In genomic region chr4:75547647-75548387, GRCh38 we compare ENCODE assay signal across 12 cellular contexts. TPM values are rescaled to one million over a fixed set of nuclear protein-coding genes. Genes with fewer than 3 reads are reported as not detected.
DNase-seq lines count a peak whose midpoint lies in the region; ATAC-seq and TF ChIP-seq lines count a peak whose summit lies in the region.
"Had no signal": no experiment of that assay in that cellular context is flagged by ENCODE, and none has a peak within 500 bp of the region (broad histone marks: within the 10 kb centered on the region; RNA-seq: fewer than 3 reads in every experiment).

No MANE protein-coding gene starts in this region.

- H3K4me1 Mint-ChIP-seq in stimulated activated effector memory CD8-positive, alpha-beta T cell treated with anti-CD3 and anti-CD28 coated beads, Interleukin-12 subunit alpha, Interleukin-12 subunit beta, amount 100 ng/mL, for 72 hours: peaks cover 7% of the 10 kb centered on the region
- H3K4me1 Mint-ChIP-seq: CD8-positive, alpha-beta memory T cell had no signal

- H3K27ac ChIP-seq in colonic mucosa: no peak overlapping the region
- H3K27ac ChIP-seq in left lung: no peak overlapping the region
- H3K27ac ChIP-seq in prostate gland: no peak overlapping the region

- H3K4me1 ChIP-seq in colonic mucosa (no peaks in the 10 kb centered on the region), left lung (no peaks in the 10 kb centered on the region), prostate gland (replicated peaks) (no peaks in the 10 kb centered on the region)

- peaks cover 8% of the 10 kb centered on the region for H3K36me3 Mint-ChIP-seq in stimulated activated effector memory CD8-positive, alpha-beta T cell treated with anti-CD3 and anti-CD28 coated beads, Interleukin-12 subunit alpha, Interleukin-12 subunit beta, amount 100 ng/mL, for 72 hours

- H3K9me3 Mint-ChIP-seq in stimulated activated effector memory CD8-positive, alpha-beta T cell treated with anti-CD3 and anti-CD28 coated beads, Interleukin-12 subunit alpha, Interleukin-12 subunit beta, amount 100 ng/mL, for 72 hours: no peaks in the 10 kb centered on the region
- H3K9me3 Mint-ChIP-seq: CD8-positive, alpha-beta memory T cell had no signal

- DNase-seq in AG10803 (ENCODE audit: low read depth) (peak; percentile 46), HT-29 (ENCODE audit: low spot score) (peak; percentile 43), colonic mucosa (peak; percentile 20), lung microvascular endothelial cell (ENCODE audit: low read depth in 2 of 2) (peak; percentile 16 to 74), left lung (no peak), prostate gland (ENCODE audit: low spot score) (no peak)
- DNase-seq in stimulated activated effector memory CD8-positive, alpha-beta T cell treated with anti-CD3 and anti-CD28 coated beads, Interleukin-12 subunit alpha, Interleukin-12 subunit beta, amount 100 ng/mL, for 72 hours (ENCODE audit: low spot score in 2 of 2): no peak
- DNase-seq: activated CD4-positive, alpha-beta T cell treated with anti-CD3 and anti-CD28 coated beads for 1 hour; CD8-positive, alpha-beta memory T cell had no signal

- H3K9me3 ChIP-seq in colonic mucosa: no peaks in the 10 kb centered on the region
- no peaks in the 10 kb centered on the region for H3K9me3 ChIP-seq in left lung
- H3K9me3 ChIP-seq in prostate gland: no peaks in the 10 kb centered on the region

- no peak for ATAC-seq in stimulated activated effector memory CD8-positive, alpha-beta T cell treated with anti-CD3 and anti-CD28 coated beads, Interleukin-12 subunit alpha, Interleukin-12 subunit beta, amount 100 ng/mL, for 72 hours
- no peak for ATAC-seq in left lung
- ATAC-seq in activated CD4-positive, CD25-positive, alpha-beta regulatory T cell treated with anti-CD3 and anti-CD28 coated beads, Interleukin-2, amount 50 U/mL, for 24 hours: no peak
- ATAC-seq: left colon had no signal

- no peak overlapping the region for H3K4me3 Mint-ChIP-seq in stimulated activated effector memory CD8-positive, alpha-beta T cell treated with anti-CD3 and anti-CD28 coated beads, Interleukin-12 subunit alpha, Interleukin-12 subunit beta, amount 100 ng/mL, for 72 hours
- H3K4me3 Mint-ChIP-seq: activated naive CD8-positive, alpha-beta T cell; CD8-positive, alpha-beta memory T cell had no signal

- H3K27me3 ChIP-seq in colonic mucosa: no peaks in the 10 kb centered on the region
- no peaks in the 10 kb centered on the region for H3K27me3 ChIP-seq in left lung
- H3K27me3 ChIP-seq in prostate gland (replicated peaks; ENCODE audit: insufficient read depth): no peaks in the 10 kb centered on the region

- 66% methylated on average over 15 of the region's 15 CpGs for WGBS in prostate gland

- intact Hi-C loops in colonic mucosa (cut with DNase I): no loop called here
- intact Hi-C loops in left lung (cut with DNase I): no loop called here
- intact Hi-C loops in prostate gland (cut with DNase I): no loop called here

- TF ChIP-seq CTCF in AG10803 (conservative IDR thresholded peaks at IDR 0.05; ENCODE audit: low read length) (no peak), colonic mucosa (IDR thresholded peaks at IDR 0.05) (no peak), left lung (IDR thresholded peaks at IDR 0.05) (no peak), prostate gland (IDR thresholded peaks at IDR 0.05) (no peak)

- no peak overlapping the region for H3K4me3 ChIP-seq in AG10803 (ENCODE audit: low read length)
- H3K4me3 ChIP-seq in colonic mucosa: no peak overlapping the region
- no peak overlapping the region for H3K4me3 ChIP-seq in left lung
- H3K4me3 ChIP-seq in prostate gland: no peak overlapping the region

- H3K27ac Mint-ChIP-seq in stimulated activated effector memory CD8-positive, alpha-beta T cell treated with anti-CD3 and anti-CD28 coated beads, Interleukin-12 subunit alpha, Interleukin-12 subunit beta, amount 100 ng/mL, for 72 hours: no peak overlapping the region
- H3K27ac Mint-ChIP-seq: activated naive CD8-positive, alpha-beta T cell; CD8-positive, alpha-beta memory T cell had no signal

- H3K36me3 ChIP-seq in colonic mucosa: no peaks in the 10 kb centered on the region
- H3K36me3 ChIP-seq in left lung: peaks cover 0 to 11% of the 10 kb centered on the region in 2 donors
- H3K36me3 ChIP-seq in prostate gland: no peaks in the 10 kb centered on the region

- H3K9ac ChIP-seq in colonic mucosa (ENCODE audit: low read depth in 2 of 2, low read length in 2 of 2): no peak overlapping the region

- TF ChIP-seq POLR2A in prostate gland (IDR thresholded peaks at IDR 0.05): no peak

RNA-seq across cellular contexts. Expression of gene ODAPH, which starts 8.0 kb away (rescaled TPM):
- not detected in 2 replicates for total RNA-seq in HT-29 (2014; rRNA removed; shearing (Covaris generic))
- total RNA-seq in colonic mucosa (not detected), lung microvascular endothelial cell (not detected in 2 replicates), left lung (not detected), prostate gland (not detected)
- total RNA-seq: CD8-positive, alpha-beta memory T cell; left colon had no signal

RNA-seq across cellular contexts. Expression of gene THAP6, which starts 33.5 kb away (rescaled TPM):
- total RNA-seq in HT-29 (2014; rRNA removed; shearing (Covaris generic)): 4.8 and 5.4 TPM in 2 replicates
- total RNA-seq in colonic mucosa (10 to 100 TPM; 11.0 to 13.2 TPM), lung microvascular endothelial cell (3.3 and 5.6 TPM in 2 replicates), left lung (10 to 100 TPM; 16.8 to 21.4 TPM), prostate gland (10 to 100 TPM; 20.7 to 24.1 TPM)

RNA-seq across cellular contexts. Expression of gene RCHY1, which starts 33.6 kb away (rescaled TPM):
- 6.2 and 10.8 TPM in 2 replicates for total RNA-seq in HT-29 (2014; rRNA removed; shearing (Covaris generic))
- total RNA-seq in colonic mucosa (10 to 100 TPM; 31.4 to 41.2 TPM), lung microvascular endothelial cell (30.7 and 41.1 TPM in 2 replicates), left lung (10 to 100 TPM; 28.3 to 30.1 TPM), prostate gland (10 to 100 TPM; 18.7 to 23.3 TPM)

Comparison
In these comparisons a context has a peak if more than half of its experiments do, and no peak if none do; other contexts are left out.
1. DNase-seq: peak in AG10803 (single experiment), HT-29 (single experiment), colonic mucosa (single experiment) and lung microvascular endothelial cell (2 of 2); none in stimulated activated effector memory CD8-positive, alpha-beta T cell treated with anti-CD3 and anti-CD28 coated beads, Interleukin-12 subunit alpha, Interleukin-12 subunit beta, amount 100 ng/mL, for 72 hours (0 of 2), left lung (0 of 2) and prostate gland (single experiment).